Comparison of ENCODE assay signal across 8 cellular contexts in the genomic region with DNA sequence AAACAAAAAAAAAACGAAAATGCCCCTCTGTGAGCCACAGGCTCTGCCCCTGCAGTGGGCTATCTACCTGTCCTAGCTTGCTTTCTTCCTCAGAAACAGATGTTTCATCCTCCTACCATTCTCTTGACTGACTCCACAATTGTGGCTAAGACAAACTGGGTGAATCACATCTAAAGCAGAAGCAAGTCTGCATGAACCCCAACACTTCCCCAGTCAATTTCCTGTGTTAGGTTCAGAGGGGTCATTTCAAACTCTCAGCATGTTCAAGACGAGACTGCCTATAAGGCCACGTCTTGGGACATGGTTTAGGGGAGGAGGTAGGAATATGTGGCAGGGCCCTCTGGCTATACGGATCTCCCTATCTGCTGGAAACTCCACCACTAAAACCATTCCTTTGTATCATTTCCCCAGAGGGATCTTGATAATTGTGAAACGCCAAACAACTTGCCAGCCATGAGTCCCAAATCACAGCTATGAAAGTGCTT. TPM values are rescaled to one million over a fixed set of nuclear protein-coding genes. Genes with fewer than 3 reads are reported as not detected.
DNase-seq lines count a peak whose midpoint lies in the region; ATAC-seq and TF ChIP-seq lines count a peak whose summit lies in the region.

No MANE protein-coding gene starts in this region.

- 18 to 39% (median 28%) methylated on average over 5 of the region's 5 CpGs for WGBS in spleen, 5 donors

- no peaks in the 10 kb centered on the region for H3K9me2 ChIP-seq in PC-9 (ENCODE audit: insufficient read depth)

- H3K27me3 ChIP-seq in PC-9 (ENCODE audit: insufficient read depth, low read depth) (no peaks in the 10 kb centered on the region), spleen (replicated peaks in 1 of 7) (no peaks in the 10 kb centered on the region)

- H3K36me3 ChIP-seq in PC-9 (ENCODE audit: low read depth) (no peaks in the 10 kb centered on the region), spleen (no peaks in the 10 kb centered on the region)

- BruUV-seq in PC-9 (replicated peaks; lab: Mats Ljungman, UMichigan) = no TSS peak

- no peak overlapping the region; the same call in 1 of the 2 replicates for H3K27ac ChIP-seq in PC-9
- peak overlapping the region; percentile 75 for H3K27ac ChIP-seq in epithelial cell of prostate
- peak overlapping the region; percentile 46 to 99 (median 82) for H3K27ac ChIP-seq in spleen

- H2AFZ ChIP-seq in PC-9 = no peak overlapping the region

- peak; percentile 35 for DNase-seq in stimulated activated CD4-positive, alpha-beta T cell treated with anti-CD3 and anti-CD28 coated beads, Interleukin-1b, Interleukin-23, amount 100 ng/mL, for 48 hours
- no peak for DNase-seq in stimulated activated CD4-positive, alpha-beta T cell treated with anti-CD3 and anti-CD28 coated beads, Interleukin-2, amount 100 ng/mL, for 24 hours
- DNase-seq in PC-9 (no peak), epithelial cell of prostate (ENCODE audit: low read depth, low spot score) (peak; percentile 34), spleen (peak; percentile 36), NCI-H345 treated with DMSO at 0.1 percent for 48 hours (lab: John Stamatoyannopoulos, UW; ENCODE audit: unreplicated experiment) (no peak), NCI-H2196 treated with DMSO at 0.1 percent for 48 hours (lab: John Stamatoyannopoulos, UW; ENCODE audit: unreplicated experiment) (no peak)

- H3K9me3 ChIP-seq in PC-9 (ENCODE audit: insufficient read depth, low read depth) (no peaks in the 10 kb centered on the region), spleen (no peaks in the 10 kb centered on the region)

- ATAC-seq in HG02970 (IDR thresholded peaks at IDR 0.05; ENCODE audit: low FRiP score, unreplicated experiment) = no peak

- H3K4me2 ChIP-seq in PC-9 = peak overlapping the region; percentile 36; the same call in 1 of the 2 replicates

- H3K4me3 ChIP-seq in PC-9 = no peak overlapping the region
- H3K4me3 ChIP-seq in spleen = peak overlapping the region in 1 of 8 donors; percentile 29

- TF ChIP-seq POLR2A in spleen (IDR thresholded peaks at IDR 0.05) = no peak

- no peaks in the 10 kb centered on the region for H4K20me1 ChIP-seq in PC-9 (ENCODE audit: insufficient read depth)

- TF ChIP-seq CTCF in PC-9 (conservative IDR thresholded peaks at IDR 0.05) = no peak
- no peak for TF ChIP-seq CTCF in spleen (IDR thresholded peaks at IDR 0.05 in 8 of 11, conservative IDR thresholded peaks at IDR 0.05 in 3 of 11)

- CTCF ChIA-PET in PC-9 (lab: Charles Lee) = no interaction called here

- POLR2A ChIA-PET in PC-9 (lab: Charles Lee; ENCODE audit: unreplicated experiment) = no interaction called here

- H3F3A ChIP-seq in PC-9 (ENCODE audit: insufficient read depth, low read depth) = peaks cover 9% of the 10 kb centered on the region; the same call in 1 of the 2 replicates

- peaks cover 12% of the 10 kb centered on the region for H3K4me1 ChIP-seq in PC-9 (replicated peaks; ENCODE audit: insufficient read depth)
- peaks cover 38 to 84% (median 64%) of the 10 kb centered on the region in 6 donors for H3K4me1 ChIP-seq in spleen

- H3K79me2 ChIP-seq in PC-9 (ENCODE audit: low read depth) = no peaks in the 10 kb centered on the region

- intact Hi-C loops in PC-9 (cut with micrococcal nuclease; ENCODE audit: unreplicated experiment) (no loop called here), spleen (cut with DNase I; ENCODE audit: low total_unique reads) (no loop called here)

RNA-seq across cellular contexts. Expression of gene ANKDD1A, which starts 28.6 kb away (rescaled TPM):
- 14.2 and 17.5 TPM in 2 replicates for total RNA-seq in PC-9 (2021)
- total RNA-seq in spleen = 10 to 100 TPM; 20.7 to 71.1 (median 48.2) TPM
- 10 to 100 TPM in 2 of 3 donors, 1 to 10 TPM in 1; 5.7 to 19.9 (median 11.7) TPM for polyA plus RNA-seq in spleen

RNA-seq across cellular contexts. Expression of gene PLEKHO2, which starts 41.4 kb away (rescaled TPM):
- total RNA-seq in PC-9 (2021) (7.5 and 7.9 TPM in 2 replicates), spleen (100 to 1,000 TPM; 124 to 249 (median 156) TPM)
- 100 to 1,000 TPM in 1 of 3 donors, 10 to 100 TPM in 2; 33.9 to 130 (median 40.3) TPM for polyA plus RNA-seq in spleen

RNA-seq across cellular contexts. Expression of gene PIF1, which starts 57.7 kb away (rescaled TPM):
- 54.8 and 67.6 TPM in 2 replicates for total RNA-seq in PC-9 (2021)
- 10 to 100 TPM in 1 of 7 donors, 1 to 10 TPM in 6; 3.8 to 10.3 (median 6.6) TPM for total RNA-seq in spleen
- 1 to 10 TPM; 5.9 to 7.9 (median 7.7) TPM for polyA plus RNA-seq in spleen

Comparison
In these comparisons a context has a peak if more than half of its experiments do, and no peak if none do; other contexts are left out.
1. DNase-seq: peak in stimulated activated CD4-positive, alpha-beta T cell treated with anti-CD3 and anti-CD28 coated beads, Interleukin-1b, Interleukin-23, amount 100 ng/mL, for 48 hours (single experiment), epithelial cell of prostate (single experiment) and spleen (single experiment); none in stimulated activated CD4-positive, alpha-beta T cell treated with anti-CD3 and anti-CD28 coated beads, Interleukin-2, amount 100 ng/mL, for 24 hours (0 of 2), PC-9 (0 of 2), NCI-H345 treated with DMSO at 0.1 percent for 48 hours (single experiment) and NCI-H2196 treated with DMSO at 0.1 percent for 48 hours (single experiment).
2. RNA of gene PLEKHO2, which starts 41.4 kb away (total RNA-seq): 124 to 249 TPM in spleen; 7.5 to 7.9 TPM in PC-9; every median in the first group is over 10 times any median in the second.